9 cellular contexts compared by ENCODE assay signal in the genomic region with DNA sequence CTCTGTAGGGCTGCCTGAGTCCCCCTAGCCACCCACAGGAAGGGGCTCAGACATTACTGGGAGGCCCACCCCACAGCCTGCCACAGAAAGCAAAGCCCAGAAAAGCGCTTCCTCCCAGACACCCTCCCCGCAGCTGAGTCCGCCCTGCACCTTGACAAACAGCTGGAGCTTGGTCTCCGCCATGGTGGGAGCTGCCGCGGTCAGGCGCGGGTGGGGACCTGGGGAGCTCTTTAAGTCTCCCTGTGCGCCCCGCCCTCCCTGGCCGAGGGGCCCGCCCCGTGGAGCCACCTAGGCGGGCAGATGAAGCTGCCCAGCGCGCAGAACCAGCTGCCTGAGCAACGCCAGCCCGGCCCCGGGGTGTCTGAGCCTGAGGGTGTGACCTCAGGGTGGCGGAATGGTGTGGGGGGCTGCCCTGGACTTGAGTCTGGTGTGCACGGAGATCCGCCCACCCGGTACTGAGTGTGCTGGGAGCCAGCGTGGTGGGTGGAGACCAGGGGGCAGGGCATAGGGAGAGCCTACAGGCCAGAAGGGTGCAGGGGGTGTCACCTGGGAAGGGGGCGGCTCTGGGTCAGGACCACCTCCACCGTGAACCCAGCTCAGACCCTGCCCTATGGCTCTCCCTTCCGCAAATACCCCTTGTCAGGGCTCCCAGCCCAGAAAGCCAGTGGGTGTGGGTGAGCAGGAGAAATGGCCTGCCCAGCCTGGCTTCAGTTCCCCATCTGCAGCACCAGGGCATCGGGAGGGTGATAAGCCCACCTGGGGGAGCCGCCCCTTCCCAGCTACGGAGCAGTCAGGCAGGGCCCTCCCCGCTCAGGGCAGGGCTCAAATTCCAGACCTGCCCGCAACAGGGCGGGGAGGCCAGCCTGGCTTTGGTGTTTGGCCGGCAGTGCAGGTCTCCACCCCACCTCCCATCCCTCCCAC. TPM values are rescaled to one million over a fixed set of nuclear protein-coding genes. Genes with fewer than 3 reads are reported as not detected.
DNase-seq lines count a peak whose midpoint lies in the region; ATAC-seq and TF ChIP-seq lines count a peak whose summit lies in the region.
"Had no signal": no experiment of that assay in that cellular context is flagged by ENCODE, and none has a peak within 500 bp of the region (broad histone marks: within the 10 kb centered on the region; RNA-seq: fewer than 3 reads in every experiment).

A gene with protein sequence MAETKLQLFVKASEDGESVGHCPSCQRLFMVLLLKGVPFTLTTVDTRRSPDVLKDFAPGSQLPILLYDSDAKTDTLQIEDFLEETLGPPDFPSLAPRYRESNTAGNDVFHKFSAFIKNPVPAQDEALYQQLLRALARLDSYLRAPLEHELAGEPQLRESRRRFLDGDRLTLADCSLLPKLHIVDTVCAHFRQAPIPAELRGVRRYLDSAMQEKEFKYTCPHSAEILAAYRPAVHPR (minus strand): TSS at position 208 of the 921 bp plus-strand sequence. CDS start 25 bp downstream, at position 183.

- peaks cover 4% of the 10 kb centered on the region for H3K27me3 Mint-ChIP-seq in T-helper 1 cell treated with Interleukin-12 subunit alpha and Interleukin-12 subunit beta and Interleukin-4 antibody, amounts not matched to agents 30 μg/mL and 1 μg/mL, for 36 hours (ENCODE audit: low read depth)

- H4K8ac ChIP-seq in trophoblast cell (ENCODE audit: low read depth, low read length): peak within 1 kb of the TSS; percentile 84

- H3K4me2 ChIP-seq in trophoblast cell (ENCODE audit: low read length): peak within 1 kb of the TSS; percentile 57

- peaks cover 15 to 21% of the 10 kb centered on the region in 2 experiments for H3K36me3 ChIP-seq in trophoblast cell (ENCODE audit: control insufficient read depth in 1 of 2, insufficient read depth in 2 of 2, low read length in 2 of 2)

- H3K9ac ChIP-seq in trophoblast cell (ENCODE audit: low read length): peak within 1 kb of the TSS; percentile 19

- H2BK5ac ChIP-seq in trophoblast cell (ENCODE audit: low read depth, low read length, poor library complexity): peak within 1 kb of the TSS; percentile 83

- peak within 1 kb of the TSS; percentile 56 for H2AFZ ChIP-seq in trophoblast cell (ENCODE audit: insufficient read depth, low read length, poor library complexity)

- H3K23ac ChIP-seq in trophoblast cell (ENCODE audit: low read length): no peak within 1 kb of the TSS

- no CpG with 5 or more reads among the region's 34 CpGs for WGBS in trophoblast cell (ENCODE audit: extremely low coverage, insufficient coverage, insufficient read length)

- H3K4ac ChIP-seq in trophoblast cell (ENCODE audit: low read depth, low read length): peak within 1 kb of the TSS; percentile 61

- DNase-seq in NCI-H146 (lab: John Stamatoyannopoulos, UW) (peak; percentile 39), NCI-H146 treated with DMSO at 0.1 percent for 48 hours (lab: John Stamatoyannopoulos, UW; ENCODE audit: unreplicated experiment) (no peak), choroid plexus epithelial cell (ENCODE audit: low read depth) (no peak), trophoblast cell (peak; percentile 87 to 92)

- H3K27me3 ChIP-seq in trophoblast cell (ENCODE audit: insufficient read depth, low read length): no peaks in the 10 kb centered on the region

- peaks cover 46% of the 10 kb centered on the region for H3K79me1 ChIP-seq in trophoblast cell (ENCODE audit: low read length)

- H3K4me3 ChIP-seq in choroid plexus epithelial cell (ENCODE audit: low read depth, low read length) (peak within 1 kb of the TSS; percentile 8), trophoblast cell (ENCODE audit: low read depth, low read length) (peak within 1 kb of the TSS; percentile 17)

- peak within 1 kb of the TSS; percentile 89 for H4K91ac ChIP-seq in trophoblast cell (ENCODE audit: low read depth, low read length)

- peak within 1 kb of the TSS; percentile 80 for H4K12ac ChIP-seq in trophoblast cell (ENCODE audit: low read depth, low read length)

- H2BK120ac ChIP-seq in trophoblast cell (ENCODE audit: insufficient read depth, low read length, poor library complexity): peak within 1 kb of the TSS; percentile 80

- H3K4me1 ChIP-seq in trophoblast cell (ENCODE audit: control insufficient read depth in 1 of 2, insufficient read depth in 2 of 2, low read length in 2 of 2): peaks cover 44 to 60% of the 10 kb centered on the region in 2 experiments

- H3K4me3 Mint-ChIP-seq in T-helper 1 cell treated with Interleukin-12 subunit alpha and Interleukin-12 subunit beta and Interleukin-4 antibody, amounts not matched to agents 30 μg/mL and 1 μg/mL, for 36 hours: peak within 1 kb of the TSS; percentile 25

- peak within 1 kb of the TSS; percentile 86 for H3K14ac ChIP-seq in trophoblast cell (ENCODE audit: low read length)

- peak within 1 kb of the TSS; percentile 63 for H3K27ac ChIP-seq in trophoblast cell (ENCODE audit: low read depth, low read length)
- H3K27ac ChIP-seq: C4-2B had no signal

- H3K27ac Mint-ChIP-seq in T-helper 1 cell treated with Interleukin-12 subunit alpha and Interleukin-12 subunit beta and Interleukin-4 antibody, amounts not matched to agents 30 μg/mL and 1 μg/mL, for 36 hours: peak within 1 kb of the TSS; percentile 52

- no peaks in the 10 kb centered on the region for H3K9me3 ChIP-seq in trophoblast cell (ENCODE audit: insufficient read depth, low read depth, low read length)

- H2AK5ac ChIP-seq in trophoblast cell (ENCODE audit: low read length): peak within 1 kb of the TSS; percentile 96

- H3K18ac ChIP-seq in trophoblast cell (ENCODE audit: low read length): peak within 1 kb of the TSS; percentile 86

- peaks cover 9% of the 10 kb centered on the region for H3K36me3 Mint-ChIP-seq in T-helper 1 cell treated with Interleukin-12 subunit alpha and Interleukin-12 subunit beta and Interleukin-4 antibody, amounts not matched to agents 30 μg/mL and 1 μg/mL, for 36 hours (ENCODE audit: low read depth)

- ATAC-seq in HG02840 (IDR thresholded peaks at IDR 0.05; ENCODE audit: low FRiP score, unreplicated experiment): no peak
- no peak for ATAC-seq in GM18861 (IDR thresholded peaks at IDR 0.05; ENCODE audit: unreplicated experiment)
- no peak for ATAC-seq in HG02870 (IDR thresholded peaks at IDR 0.05; ENCODE audit: unreplicated experiment)

- H3K9me3 Mint-ChIP-seq in T-helper 1 cell treated with Interleukin-12 subunit alpha and Interleukin-12 subunit beta and Interleukin-4 antibody, amounts not matched to agents 30 μg/mL and 1 μg/mL, for 36 hours: no peaks in the 10 kb centered on the region

- H2BK12ac ChIP-seq in trophoblast cell (ENCODE audit: low read length): peak within 1 kb of the TSS; percentile 85

- peaks cover 15% of the 10 kb centered on the region for H3K79me2 ChIP-seq in trophoblast cell (ENCODE audit: control insufficient read depth, insufficient read depth, low read length, poor library complexity)

- peaks cover 28% of the 10 kb centered on the region for H3K4me1 Mint-ChIP-seq in T-helper 1 cell treated with Interleukin-12 subunit alpha and Interleukin-12 subunit beta and Interleukin-4 antibody, amounts not matched to agents 30 μg/mL and 1 μg/mL, for 36 hours (ENCODE audit: low read depth)

- no peak for TF ChIP-seq CTCF in choroid plexus epithelial cell (conservative IDR thresholded peaks at IDR 0.05; ENCODE audit: low read depth, low read length)

RNA-seq across cellular contexts. Expression of the gene that starts here (rescaled TPM):
- polyA plus RNA-seq in trophoblast cell (2013): 116 and 128 TPM in 2 replicates

Comparison
In these comparisons a context has a peak if more than half of its experiments do, and no peak if none do; other contexts are left out.
1. DNase-seq: peak in NCI-H146 (single experiment) and trophoblast cell (2 of 2); none in NCI-H146 treated with DMSO at 0.1 percent for 48 hours (single experiment) and choroid plexus epithelial cell (single experiment).